ENCODE assay signal across 16 cellular contexts in the genomic region with DNA sequence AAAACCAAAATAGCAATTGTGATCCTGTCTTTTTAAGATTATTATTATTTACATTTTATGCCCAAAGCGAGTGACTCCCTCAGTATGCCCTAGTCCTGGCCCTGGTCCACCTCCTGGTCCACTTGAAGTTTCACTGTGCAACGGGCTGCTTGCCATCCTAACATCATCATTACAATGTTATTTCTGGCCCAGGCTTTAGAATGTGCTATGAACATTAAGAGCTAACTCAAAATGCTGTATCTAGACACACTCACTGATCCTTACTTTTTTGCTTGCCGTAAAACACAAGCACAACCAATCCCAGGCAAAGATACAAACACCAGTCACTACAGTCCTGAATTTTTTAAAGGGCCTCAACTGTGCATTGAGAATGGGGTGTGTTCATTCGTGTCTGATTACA. TPM values are rescaled to one million over a fixed set of nuclear protein-coding genes. Genes with fewer than 3 reads are reported as not detected.
DNase-seq lines count a peak whose midpoint lies in the region; ATAC-seq and TF ChIP-seq lines count a peak whose summit lies in the region.
"Had no signal": no experiment of that assay in that cellular context is flagged by ENCODE, and none has a peak within 500 bp of the region (broad histone marks: within the 10 kb centered on the region; RNA-seq: fewer than 3 reads in every experiment).

No MANE protein-coding gene starts in this region.

- ATAC-seq in HG02678 (IDR thresholded peaks at IDR 0.05; ENCODE audit: unreplicated experiment), result no peak
- ATAC-seq: activated CD4-positive, alpha-beta T cell treated with anti-CD3 and anti-CD28 coated beads for 36 hours had no signal

- H3K4me1 ChIP-seq in uterus, result no peaks in the 10 kb centered on the region

- no peaks in the 10 kb centered on the region for H3K27me3 ChIP-seq in uterus
- H3K27me3 ChIP-seq: adrenal gland had no signal

- H3K36me3 ChIP-seq in uterus, result no peaks in the 10 kb centered on the region
- H3K36me3 ChIP-seq: adrenal gland had no signal

- peak; percentile 7 for DNase-seq in NCI-H2029 treated with DMSO at 0.1 percent for 48 hours (lab: John Stamatoyannopoulos, UW)
- no peak for DNase-seq in NCI-H2029 (lab: John Stamatoyannopoulos, UW)
- peak; percentile 73 for DNase-seq in fibroblast of pulmonary artery (ENCODE audit: low read depth)
- peak; percentile 40 for DNase-seq in mucosa of gallbladder (ENCODE audit: low spot score)
- peak; percentile 40 to 43 for DNase-seq in uterus
- no peak for DNase-seq in HK-2 (ENCODE audit: unreplicated experiment)
- DNase-seq in NCI-H2196 (lab: John Stamatoyannopoulos, UW; ENCODE audit: unreplicated experiment), result no peak
- DNase-seq: activated CD4-positive, alpha-beta T cell treated with anti-CD3 and anti-CD28 coated beads for 36 hours; CD8-positive, alpha-beta memory T cell; NCI-H187 treated with DMSO at 0.1 percent for 48 hours; NCI-H774; stimulated activated CD4-positive, alpha-beta T cell treated with anti-CD3 and anti-CD28 coated beads, Interleukin-2, amount 100 ng/mL, for 24 hours had no signal

- peak overlapping the region in 1 of 2 donors; percentile 19 for H3K27ac ChIP-seq in uterus
- H3K27ac ChIP-seq: 22Rv1, adrenal gland had no signal

- TF ChIP-seq POLR2A in uterus (IDR thresholded peaks at IDR 0.05), result no peak

- intact Hi-C loops in uterus (cut with DNase I; ENCODE audit: low total_unique reads), result no loop called here

- H3K4me3 ChIP-seq in fibroblast of pulmonary artery (replicated peaks; ENCODE audit: low read depth, low read length), result no peak overlapping the region
- no peak overlapping the region for H3K4me3 ChIP-seq in uterus
- H3K4me3 ChIP-seq: adrenal gland had no signal

- TF ChIP-seq CTCF in fibroblast of pulmonary artery (IDR thresholded peaks at IDR 0.05; ENCODE audit: low read length, missing control alignments) (no peak), uterus (IDR thresholded peaks at IDR 0.05) (no peak)

- no peaks in the 10 kb centered on the region for H3K9me3 ChIP-seq in uterus
- H3K9me3 ChIP-seq: adrenal gland had no signal

RNA-seq across cellular contexts. Expression of gene RHOBTB1, which starts 38.4 kb away (rescaled TPM):
- total RNA-seq in mucosa of gallbladder, result 16.8 TPM
- 10 to 100 TPM in 3 of 4 donors, 1 to 10 TPM in 1; 6.9 to 67.5 (median 13.8) TPM for total RNA-seq in uterus
- total RNA-seq: T-helper 2 cell treated with Interferon-gamma antibody and Interleukin-4, amounts not matched to agents 100 ng/mL and 5 ng/mL, for 36 hours had no signal

Comparison
In these comparisons a context has a peak if more than half of its experiments do, and no peak if none do; other contexts are left out.
1. DNase-seq: peak in NCI-H2029 treated with DMSO at 0.1 percent for 48 hours (single experiment), fibroblast of pulmonary artery (single experiment), mucosa of gallbladder (single experiment) and uterus (2 of 2); none in NCI-H2029 (single experiment), HK-2 (single experiment) and NCI-H2196 (single experiment).